In the genomic region with DNA sequence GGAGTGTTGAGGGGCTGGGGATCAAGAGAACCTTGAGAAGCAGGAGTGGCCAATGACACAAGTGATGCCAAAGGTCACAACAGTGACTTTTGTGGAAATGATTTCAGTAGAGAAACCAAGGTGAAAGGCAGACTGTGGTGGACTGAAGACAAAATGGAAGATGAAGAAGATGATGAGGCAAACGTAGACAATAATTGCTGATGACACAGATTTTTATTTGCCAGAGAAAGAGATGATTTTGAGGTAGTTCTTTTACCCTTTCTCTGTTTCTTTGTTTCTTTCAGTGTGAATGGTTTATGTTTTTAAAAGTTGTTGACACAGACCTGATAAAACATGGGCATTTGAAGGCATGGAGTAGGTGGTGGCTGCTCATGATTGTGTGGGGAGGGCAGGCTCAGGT, we compare ENCODE assay signal across 21 cellular contexts.
DNase-seq lines count a peak whose midpoint lies in the region; ATAC-seq, FAIRE-seq and TF ChIP-seq lines count a peak whose summit lies in the region.
"Had no signal": no experiment of that assay in that cellular context is flagged by ENCODE, and none has a peak within 500 bp of the region (broad histone marks: within the 10 kb centered on the region; RNA-seq: fewer than 3 reads in every experiment).

No MANE protein-coding gene starts in this region.

- TF ChIP-seq POLR2A in A549 (IDR thresholded peaks at IDR 0.05; ENCODE audit: low read length), result no peak
- no peak for TF ChIP-seq POLR2A in IMR-90 (IDR thresholded peaks at IDR 0.05; ENCODE audit: low read depth, low read length)
- no peak for TF ChIP-seq POLR2A in H1 (IDR thresholded peaks at IDR 0.05; ENCODE audit: control extremely low read depth in 1 of 2, low read depth in 2 of 2, low read length in 2 of 2)

- H4K8ac ChIP-seq in IMR-90 (ENCODE audit: low read depth in 2 of 2, low read length in 2 of 2), result no peak overlapping the region
- H4K8ac ChIP-seq in H1 (ENCODE audit: extremely low read depth, insufficient read depth, low read length), result no peak overlapping the region

- ATAC-seq in A549 (no peak), IMR-90 (ENCODE audit: low read depth) (no peak), foreskin keratinocyte (no peak)
- ATAC-seq: CD8-positive, alpha-beta T cell had no signal

- no peaks in the 10 kb centered on the region for H3K27me3 ChIP-seq in BLaER1
- no peaks in the 10 kb centered on the region for H3K27me3 ChIP-seq in IMR-90 (ENCODE audit: control insufficient read depth, insufficient read depth, low read length)
- no peaks in the 10 kb centered on the region; a peak in 1 of 7 replicates for H3K27me3 ChIP-seq in H1 (replicated peaks in 1 of 4; ENCODE audit: control insufficient read depth in 3 of 4, extremely low read depth in 1 of 4, insufficient read depth in 3 of 4, low read length in 3 of 4)
- H3K27me3 ChIP-seq in foreskin keratinocyte, result no peaks in the 10 kb centered on the region
- H3K27me3 ChIP-seq in left ventricle myocardium inferior (ENCODE audit: low read depth), result no peaks in the 10 kb centered on the region

- no peak overlapping the region for H2AK9ac ChIP-seq in IMR-90 (replicated peaks; ENCODE audit: low read depth, low read length, poor library complexity)

- no peak overlapping the region for H3K18ac ChIP-seq in IMR-90 (ENCODE audit: low read depth, low read length)
- no peak overlapping the region for H3K18ac ChIP-seq in H1 (ENCODE audit: extremely low read depth, low read length)

- no peak for TF ChIP-seq EP300 in A549 (IDR thresholded peaks at IDR 0.05)
- no peak for TF ChIP-seq EP300 in H1 (IDR thresholded peaks at IDR 0.05; ENCODE audit: borderline replicate concordance in 1 of 2, low read depth in 2 of 2, low read length in 2 of 2)

- FAIRE-seq in A549 (lab: Jason Lieb, UNC) (no peak), H1 (lab: Jason Lieb, UNC) (no peak)
- FAIRE-seq: A204.1, D721Med, G401.6, GM12891 had no signal

- H3K79me1 ChIP-seq in IMR-90 (ENCODE audit: low read depth in 1 of 2, low read length in 2 of 2) (no peaks in the 10 kb centered on the region), H1 (ENCODE audit: low read depth, low read length) (no peaks in the 10 kb centered on the region)

- in situ Hi-C loops in IMR-90 (cut with MboI; ENCODE audit: low sequenced_read_pairs), result no loop called here

- H3K4me3 ChIP-seq in A549 (no peak overlapping the region), BLaER1 (peak overlapping the region; percentile 18; the same call in 1 of the 2 replicates), IMR-90 (ENCODE audit: insufficient read depth, low read depth, low read length) (no peak overlapping the region), H1 (ENCODE audit: extremely low read depth in 1 of 4, insufficient read depth in 2 of 4, low read depth in 3 of 4, low read length in 4 of 4) (no peak overlapping the region), left ventricle myocardium inferior (no peak overlapping the region)

- dilution Hi-C loops in IMR-90 (cut with HindIII; ENCODE audit: low sequenced_read_pairs, unreplicated experiment), result no loop called here

- H3K36me3 Mint-ChIP-seq in osteocyte (ENCODE audit: unreplicated experiment), result no peaks in the 10 kb centered on the region
- H3K36me3 Mint-ChIP-seq: CD8-positive, alpha-beta T cell had no signal

- DNase-seq in A549 (ENCODE audit: low read depth in 1 of 2, low spot score in 1 of 2), result no peak
- no peak for DNase-seq in IMR-90
- no peak for DNase-seq in H1 (ENCODE audit: low read depth in 1 of 2, low spot score in 2 of 2)
- no peak for DNase-seq in foreskin keratinocyte
- DNase-seq in left ventricle myocardium inferior, result no peak
- no peak for DNase-seq in osteocyte (ENCODE audit: extremely low spot score, unreplicated experiment)
- DNase-seq: 8988T; AML-193; Caco-2; Calu3; CD4-positive, alpha-beta T cell; CD8-positive, alpha-beta T cell; DMS79 treated with DMSO at 0.1 percent for 48 hours; GF-D8 had no signal

- CTCF ChIA-PET in A549 (lab: Yijun Ruan, JAX) (no interaction called here), IMR-90 (lab: Yijun Ruan, JAX) (no interaction called here), H1 (lab: Charles Lee; ENCODE audit: partially characterized antibody) (no interaction called here)

- BruUV-seq in IMR-90 (replicated peaks; lab: Mats Ljungman, UMichigan), result no TSS peak

- whole genome bisulfite sequencing in A549 (ENCODE audit: missing lambda C conversion rate), result 0% methylated on average over 1 of the region's 1 CpG
- WGBS in IMR-90 (ENCODE audit: extremely low coverage in 2 of 2, insufficient read length in 1 of 2), 2 experiments, result no CpG with 5 or more reads among the region's 1 CpG
- 88% methylated on average over 1 of the region's 1 CpG; no CpG with 5 or more reads in 1 of the 2 experiments for WGBS in H1 (ENCODE audit: extremely low coverage in 1 of 2, insufficient coverage in 1 of 2, insufficient read length in 1 of 2, insufficient replicate concordance in 2 of 2, low coverage in 1 of 2, low lambda C conversion rate in 2 of 2, missing lambda C conversion rate in 1 of 2), 2 experiments

- H3K27ac ChIP-seq in A549, result no peak overlapping the region
- peak overlapping the region; percentile 97; the same call in 1 of the 2 replicates for H3K27ac ChIP-seq in BLaER1
- H3K27ac ChIP-seq in IMR-90 (ENCODE audit: insufficient read depth, low read length), result no peak overlapping the region
- H3K27ac ChIP-seq in H1 (ENCODE audit: low read depth, low read length), result no peak overlapping the region
- no peak overlapping the region for H3K27ac ChIP-seq in foreskin keratinocyte
- no peak overlapping the region for H3K27ac ChIP-seq in left ventricle myocardium inferior (replicated peaks)
- H3K27ac ChIP-seq: C4-2B had no signal

- TF ChIP-seq RAD21 in A549 (conservative IDR thresholded peaks at IDR 0.05 in 1 of 2, IDR thresholded peaks at IDR 0.05 in 1 of 2) (no peak), IMR-90 (IDR thresholded peaks at IDR 0.05; ENCODE audit: low read length) (no peak), H1 (IDR thresholded peaks at IDR 0.05 in 1 of 2, conservative IDR thresholded peaks at IDR 0.05 in 1 of 2; ENCODE audit: low read depth in 2 of 2, low read length in 2 of 2) (no peak)

- no peaks in the 10 kb centered on the region for H3K9me3 Mint-ChIP-seq in osteocyte (ENCODE audit: unreplicated experiment)
- H3K9me3 Mint-ChIP-seq: CD4-positive, alpha-beta T cell; CD8-positive, alpha-beta T cell had no signal

- H3K14ac ChIP-seq in IMR-90 (replicated peaks; ENCODE audit: low read depth, low read length), result no peak overlapping the region
- no peak overlapping the region for H3K14ac ChIP-seq in H1 (ENCODE audit: insufficient read length)

- H3K4me1 Mint-ChIP-seq in osteocyte (ENCODE audit: unreplicated experiment), result no peaks in the 10 kb centered on the region
- H3K4me1 Mint-ChIP-seq: B cell had no signal

- H2AK5ac ChIP-seq in IMR-90 (ENCODE audit: low read depth, low read length) (no peak overlapping the region), H1 (ENCODE audit: low read depth, low read length) (no peak overlapping the region)

- no peaks in the 10 kb centered on the region for H3K23me2 ChIP-seq in H1 (ENCODE audit: low read depth, low read length)

- H3K4ac ChIP-seq in IMR-90 (ENCODE audit: low read depth, low read length) (no peak overlapping the region), H1 (replicated peaks; ENCODE audit: insufficient read length, low read depth, low read length) (no peak overlapping the region)

- peaks cover 22% of the 10 kb centered on the region for H3K27me3 Mint-ChIP-seq in osteocyte (ENCODE audit: unreplicated experiment)
- H3K27me3 Mint-ChIP-seq: CD4-positive, alpha-beta T cell had no signal

- no peaks in the 10 kb centered on the region for H3K9me1 ChIP-seq in IMR-90 (ENCODE audit: insufficient read depth, low read length)

- H3K4me3 Mint-ChIP-seq in osteocyte (ENCODE audit: unreplicated experiment), result no peak overlapping the region
- H3K4me3 Mint-ChIP-seq: B cell; CD4-positive, alpha-beta T cell; CD8-positive, alpha-beta T cell had no signal

- H3K23ac ChIP-seq in IMR-90 (ENCODE audit: low read depth, low read length), result no peak overlapping the region
- H3K23ac ChIP-seq in H1 (ENCODE audit: insufficient read length), result no peak overlapping the region

- H4K91ac ChIP-seq in IMR-90 (ENCODE audit: insufficient read depth, low read depth, low read length) (no peak overlapping the region), H1 (replicated peaks; ENCODE audit: insufficient read length, low read length) (peak overlapping the region; percentile 19)

- peak overlapping the region; percentile 14; the same call in 1 of the 2 replicates for H2BK12ac ChIP-seq in H1 (ENCODE audit: low read depth, low read length)

- no peak overlapping the region for H3K27ac Mint-ChIP-seq in osteocyte (ENCODE audit: unreplicated experiment)
- H3K27ac Mint-ChIP-seq: B cell; CD4-positive, alpha-beta T cell; CD8-positive, alpha-beta T cell had no signal

- TF ChIP-seq CTCF in A549 (IDR thresholded peaks at IDR 0.05), result no peak
- no peak for TF ChIP-seq CTCF in IMR-90 (conservative IDR thresholded peaks at IDR 0.05; ENCODE audit: low read depth, low read length)
- no peak for TF ChIP-seq CTCF in H1 (IDR thresholded peaks at IDR 0.05; ENCODE audit: control extremely low read depth in 1 of 3, insufficient read depth in 1 of 3, low read depth in 1 of 3, low read length in 3 of 3)
- no peak for TF ChIP-seq CTCF in foreskin keratinocyte (conservative IDR thresholded peaks at IDR 0.05)
- no peak for TF ChIP-seq CTCF in left ventricle myocardium inferior (IDR thresholded peaks at IDR 0.05; ENCODE audit: borderline replicate concordance)
- TF ChIP-seq CTCF in osteocyte (IDR thresholded peaks at IDR 0.05), result no peak

- H2BK5ac ChIP-seq in IMR-90 (ENCODE audit: low read depth, low read length, poor library complexity, severe bottlenecking) (no peak overlapping the region), H1 (ENCODE audit: low read depth, low read length) (no peak overlapping the region)

- H3K36me3 ChIP-seq in BLaER1 (no peaks in the 10 kb centered on the region), IMR-90 (ENCODE audit: control insufficient read depth, insufficient read depth, low read length) (no peaks in the 10 kb centered on the region), H1 (ENCODE audit: control insufficient read depth in 2 of 4, insufficient read depth in 4 of 4, low read length in 3 of 4) (no peaks in the 10 kb centered on the region), left ventricle myocardium inferior (no peaks in the 10 kb centered on the region)

- H3K9me3 ChIP-seq in A549 (no peaks in the 10 kb centered on the region), BLaER1 (peaks cover 30% of the 10 kb centered on the region), IMR-90 (ENCODE audit: control insufficient read depth, insufficient read depth, low read length) (no peaks in the 10 kb centered on the region), H1 (ENCODE audit: insufficient read depth in 2 of 2, low read depth in 1 of 2, low read length in 1 of 2) (no peaks in the 10 kb centered on the region), left ventricle myocardium inferior (replicated peaks) (no peaks in the 10 kb centered on the region)
- H3K9me3 ChIP-seq: Caco-2 had no signal

- H2AFZ ChIP-seq in IMR-90 (replicated peaks; ENCODE audit: low read length, poor library complexity) (no peak overlapping the region), H1 (ENCODE audit: low read length) (no peak overlapping the region)

- no peak overlapping the region for H3K4me2 ChIP-seq in A549
- H3K4me2 ChIP-seq in BLaER1, result peak overlapping the region; percentile 54
- no peak overlapping the region for H3K4me2 ChIP-seq in IMR-90 (ENCODE audit: low read depth, low read length)
- H3K4me2 ChIP-seq in H1 (ENCODE audit: insufficient read depth in 1 of 2, low read depth in 2 of 2, low read length in 2 of 2), result no peak overlapping the region

- POLR2A ChIA-PET in A549 (lab: Yijun Ruan, JAX), result no interaction called here
- POLR2A ChIA-PET in IMR-90 (lab: Charles Lee; ENCODE audit: unreplicated experiment), result no interaction called here
- POLR2A ChIA-PET in H1 (lab: Charles Lee; ENCODE audit: partially characterized antibody), result no interaction called here

- H4K5ac ChIP-seq in IMR-90 (ENCODE audit: low read depth, low read length), result no peak overlapping the region
- H4K5ac ChIP-seq in H1 (ENCODE audit: insufficient read length, low read depth, low read length), result no peak overlapping the region

- H3K56ac ChIP-seq in IMR-90 (ENCODE audit: extremely low read depth, insufficient read depth, low read length) (no peak overlapping the region), H1 (replicated peaks; ENCODE audit: insufficient read length, low read depth, low read length) (no peak overlapping the region)

- H3K9ac ChIP-seq in BLaER1 (no peak overlapping the region), IMR-90 (ENCODE audit: low read depth, low read length) (no peak overlapping the region), H1 (replicated peaks in 1 of 4; ENCODE audit: extremely low read depth in 1 of 4, low read depth in 3 of 4, low read length in 3 of 4) (no peak overlapping the region)

- no peaks in the 10 kb centered on the region for H3K79me2 ChIP-seq in H1 (ENCODE audit: control insufficient read depth in 1 of 2, insufficient read depth in 2 of 2, low read length in 2 of 2)

- H2BK120ac ChIP-seq in IMR-90 (ENCODE audit: low read depth, low read length) (no peak overlapping the region), H1 (replicated peaks; ENCODE audit: low read depth, low read length) (no peak overlapping the region)

- H3K4me1 ChIP-seq in A549 (no peaks in the 10 kb centered on the region), BLaER1 (peaks cover 46% of the 10 kb centered on the region), IMR-90 (ENCODE audit: control insufficient read depth, insufficient read depth, low read length) (no peaks in the 10 kb centered on the region), H1 (replicated peaks in 1 of 4; ENCODE audit: control insufficient read depth in 3 of 4, insufficient read depth in 4 of 4, low read length in 3 of 4) (0 out of 7 replicates have a peak, but pooled peaks cover 0 to 4% (median 0%) of the 10 kb centered on the region in 4 experiments), foreskin keratinocyte (no peaks in the 10 kb centered on the region), left ventricle myocardium inferior (peaks cover 17% of the 10 kb centered on the region)

- H2BK20ac ChIP-seq in IMR-90 (ENCODE audit: low read depth, low read length), result no peak overlapping the region
- H2BK20ac ChIP-seq in H1 (ENCODE audit: low read length), result no peak overlapping the region

- H2BK15ac ChIP-seq in IMR-90 (ENCODE audit: low read depth, low read length) (no peak overlapping the region), H1 (ENCODE audit: low read length) (no peak overlapping the region)

- H4K20me1 ChIP-seq in BLaER1 (no peaks in the 10 kb centered on the region), IMR-90 (ENCODE audit: insufficient read depth, low read length) (no peaks in the 10 kb centered on the region), H1 (replicated peaks in 1 of 2; ENCODE audit: control insufficient read depth in 1 of 2, insufficient read depth in 2 of 2, low read length in 2 of 2) (no peaks in the 10 kb centered on the region)

- intact Hi-C loops in IMR-90 (cut with micrococcal nuclease), result no loop called here
- intact Hi-C loops in left ventricle myocardium inferior (cut with micrococcal nuclease), result no loop called here

Comparison
In these comparisons a context has a peak if more than half of its experiments do, and no peak if none do; other contexts are left out.
1. Of the 18 proteins assayed by ChIP-seq in both H1 and A549: peak only in H1: none; only in A549: MAFK; in both: none; in neither: 17.